Comparison of ENCODE assay signal across 2 cellular contexts in the genomic region with DNA sequence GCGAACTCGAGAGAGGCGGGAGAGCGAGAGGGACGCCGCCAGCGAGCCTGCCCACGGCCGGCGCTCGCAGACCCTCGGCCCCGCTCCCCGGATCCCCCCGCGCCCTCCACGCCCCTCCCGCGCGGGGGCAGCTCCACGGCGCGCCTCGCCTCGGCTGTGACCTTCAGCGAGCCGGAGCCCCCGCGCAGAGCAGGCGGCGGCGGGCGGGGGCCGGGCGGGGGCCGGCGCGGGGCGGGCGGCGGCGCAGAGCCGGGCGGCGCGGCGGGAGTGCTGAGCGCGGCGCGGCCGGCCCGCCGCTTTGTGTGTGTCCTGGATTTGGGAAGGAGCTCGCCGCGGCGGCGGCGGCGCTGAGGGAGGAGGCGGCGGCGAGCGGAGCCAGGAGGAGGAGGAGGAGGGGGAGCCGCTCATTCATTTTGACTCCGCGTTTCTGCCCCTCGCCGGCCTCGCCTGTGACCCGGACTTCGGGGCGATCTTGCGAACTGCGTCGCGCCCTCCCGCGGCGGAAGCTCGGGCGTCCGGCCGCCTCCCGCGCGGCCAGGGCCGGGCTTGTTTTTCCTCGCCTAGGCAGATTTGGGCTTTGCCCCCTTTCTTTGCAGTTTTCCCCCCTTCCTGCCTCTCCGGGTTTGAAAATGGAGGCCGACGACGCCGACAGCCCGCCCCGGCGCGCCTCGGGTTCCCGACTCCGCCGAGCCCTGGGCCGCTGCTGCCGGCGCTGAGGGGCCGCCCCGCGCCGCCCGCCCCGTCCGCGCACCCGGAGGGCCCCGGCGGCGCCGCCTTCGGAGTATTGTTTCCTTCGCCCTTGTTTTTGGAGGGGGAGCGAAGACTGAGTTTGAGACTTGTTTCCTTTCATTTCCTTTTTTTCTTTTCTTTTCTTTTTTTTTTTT.
TF ChIP-seq lines count a peak whose summit lies in the region.

No MANE protein-coding gene starts in this region.

TF ChIP-seq in SK-N-SH treated with all-trans-retinoic acid at 6 μM for 48 hours, 23 proteins besides CTCF, POLR2A, EP300 and RAD21 (continued from another document):
- TF ChIP-seq BACH2 (CRISPR knock-in tag; IDR thresholded peaks at IDR 0.05; ENCODE audit: borderline replicate concordance) (no peak), ZNF565 (CRISPR knock-in tag; conservative IDR thresholded peaks at IDR 0.05; ENCODE audit: low read depth) (no peak), ZNF8 (CRISPR knock-in tag; IDR thresholded peaks at IDR 0.05) (no peak), ZFP3 (CRISPR knock-in tag; IDR thresholded peaks at IDR 0.05) (no peak), TCF4 (CRISPR knock-in tag; IDR thresholded peaks at IDR 0.05; ENCODE audit: borderline replicate concordance) (no peak), OSR1 (CRISPR knock-in tag; IDR thresholded peaks at IDR 0.05) (no peak), GLIS3 (CRISPR knock-in tag; IDR thresholded peaks at IDR 0.05) (no peak), RARB (CRISPR knock-in tag; IDR thresholded peaks at IDR 0.05) (no peak), SNAI2 (CRISPR knock-in tag; IDR thresholded peaks at IDR 0.05) (no peak), ZC3H10 (CRISPR knock-in tag; IDR thresholded peaks at IDR 0.05) (no peak)
- TF ChIP-seq, protein P1, sequence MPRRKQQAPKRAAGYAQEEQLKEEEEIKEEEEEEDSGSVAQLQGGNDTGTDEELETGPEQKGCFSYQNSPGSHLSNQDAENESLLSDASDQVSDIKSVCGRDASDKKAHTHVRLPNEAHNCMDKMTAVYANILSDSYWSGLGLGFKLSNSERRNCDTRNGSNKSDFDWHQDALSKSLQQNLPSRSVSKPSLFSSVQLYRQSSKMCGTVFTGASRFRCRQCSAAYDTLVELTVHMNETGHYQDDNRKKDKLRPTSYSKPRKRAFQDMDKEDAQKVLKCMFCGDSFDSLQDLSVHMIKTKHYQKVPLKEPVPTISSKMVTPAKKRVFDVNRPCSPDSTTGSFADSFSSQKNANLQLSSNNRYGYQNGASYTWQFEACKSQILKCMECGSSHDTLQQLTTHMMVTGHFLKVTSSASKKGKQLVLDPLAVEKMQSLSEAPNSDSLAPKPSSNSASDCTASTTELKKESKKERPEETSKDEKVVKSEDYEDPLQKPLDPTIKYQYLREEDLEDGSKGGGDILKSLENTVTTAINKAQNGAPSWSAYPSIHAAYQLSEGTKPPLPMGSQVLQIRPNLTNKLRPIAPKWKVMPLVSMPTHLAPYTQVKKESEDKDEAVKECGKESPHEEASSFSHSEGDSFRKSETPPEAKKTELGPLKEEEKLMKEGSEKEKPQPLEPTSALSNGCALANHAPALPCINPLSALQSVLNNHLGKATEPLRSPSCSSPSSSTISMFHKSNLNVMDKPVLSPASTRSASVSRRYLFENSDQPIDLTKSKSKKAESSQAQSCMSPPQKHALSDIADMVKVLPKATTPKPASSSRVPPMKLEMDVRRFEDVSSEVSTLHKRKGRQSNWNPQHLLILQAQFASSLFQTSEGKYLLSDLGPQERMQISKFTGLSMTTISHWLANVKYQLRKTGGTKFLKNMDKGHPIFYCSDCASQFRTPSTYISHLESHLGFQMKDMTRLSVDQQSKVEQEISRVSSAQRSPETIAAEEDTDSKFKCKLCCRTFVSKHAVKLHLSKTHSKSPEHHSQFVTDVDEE (CRISPR knock-in tag; IDR thresholded peaks at IDR 0.05) = no peak
- TF ChIP-seq, protein P2, sequence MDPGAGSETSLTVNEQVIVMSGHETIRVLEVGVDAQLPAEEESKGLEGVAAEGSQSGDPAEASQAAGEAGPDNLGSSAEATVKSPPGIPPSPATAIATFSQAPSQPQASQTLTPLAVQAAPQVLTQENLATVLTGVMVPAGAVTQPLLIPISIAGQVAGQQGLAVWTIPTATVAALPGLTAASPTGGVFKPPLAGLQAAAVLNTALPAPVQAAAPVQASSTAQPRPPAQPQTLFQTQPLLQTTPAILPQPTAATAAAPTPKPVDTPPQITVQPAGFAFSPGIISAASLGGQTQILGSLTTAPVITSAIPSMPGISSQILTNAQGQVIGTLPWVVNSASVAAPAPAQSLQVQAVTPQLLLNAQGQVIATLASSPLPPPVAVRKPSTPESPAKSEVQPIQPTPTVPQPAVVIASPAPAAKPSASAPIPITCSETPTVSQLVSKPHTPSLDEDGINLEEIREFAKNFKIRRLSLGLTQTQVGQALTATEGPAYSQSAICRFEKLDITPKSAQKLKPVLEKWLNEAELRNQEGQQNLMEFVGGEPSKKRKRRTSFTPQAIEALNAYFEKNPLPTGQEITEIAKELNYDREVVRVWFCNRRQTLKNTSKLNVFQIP (CRISPR knock-in tag; IDR thresholded peaks at IDR 0.05; ENCODE audit: borderline replicate concordance, low read depth) = no peak
TF ChIP-seq in SK-N-SH treated with all-trans-retinoic acid at 6 μM for 48 hours: peak in this region for 0.

TF ChIP-seq in GM12878, 131 proteins besides CTCF, POLR2A, EP300 and RAD21 (continued from another document):
- TF ChIP-seq, protein P3, sequence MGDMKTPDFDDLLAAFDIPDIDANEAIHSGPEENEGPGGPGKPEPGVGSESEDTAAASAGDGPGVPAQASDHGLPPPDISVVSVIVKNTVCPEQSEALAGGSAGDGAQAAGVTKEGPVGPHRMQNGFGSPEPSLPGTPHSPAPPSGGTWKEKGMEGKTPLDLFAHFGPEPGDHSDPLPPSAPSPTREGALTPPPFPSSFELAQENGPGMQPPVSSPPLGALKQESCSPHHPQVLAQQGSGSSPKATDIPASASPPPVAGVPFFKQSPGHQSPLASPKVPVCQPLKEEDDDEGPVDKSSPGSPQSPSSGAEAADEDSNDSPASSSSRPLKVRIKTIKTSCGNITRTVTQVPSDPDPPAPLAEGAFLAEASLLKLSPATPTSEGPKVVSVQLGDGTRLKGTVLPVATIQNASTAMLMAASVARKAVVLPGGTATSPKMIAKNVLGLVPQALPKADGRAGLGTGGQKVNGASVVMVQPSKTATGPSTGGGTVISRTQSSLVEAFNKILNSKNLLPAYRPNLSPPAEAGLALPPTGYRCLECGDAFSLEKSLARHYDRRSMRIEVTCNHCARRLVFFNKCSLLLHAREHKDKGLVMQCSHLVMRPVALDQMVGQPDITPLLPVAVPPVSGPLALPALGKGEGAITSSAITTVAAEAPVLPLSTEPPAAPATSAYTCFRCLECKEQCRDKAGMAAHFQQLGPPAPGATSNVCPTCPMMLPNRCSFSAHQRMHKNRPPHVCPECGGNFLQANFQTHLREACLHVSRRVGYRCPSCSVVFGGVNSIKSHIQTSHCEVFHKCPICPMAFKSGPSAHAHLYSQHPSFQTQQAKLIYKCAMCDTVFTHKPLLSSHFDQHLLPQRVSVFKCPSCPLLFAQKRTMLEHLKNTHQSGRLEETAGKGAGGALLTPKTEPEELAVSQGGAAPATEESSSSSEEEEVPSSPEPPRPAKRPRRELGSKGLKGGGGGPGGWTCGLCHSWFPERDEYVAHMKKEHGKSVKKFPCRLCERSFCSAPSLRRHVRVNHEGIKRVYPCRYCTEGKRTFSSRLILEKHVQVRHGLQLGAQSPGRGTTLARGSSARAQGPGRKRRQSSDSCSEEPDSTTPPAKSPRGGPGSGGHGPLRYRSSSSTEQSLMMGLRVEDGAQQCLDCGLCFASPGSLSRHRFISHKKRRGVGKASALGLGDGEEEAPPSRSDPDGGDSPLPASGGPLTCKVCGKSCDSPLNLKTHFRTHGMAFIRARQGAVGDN (IDR thresholded peaks at IDR 0.05) = no peak
